15 cellular contexts compared by ENCODE assay signal in the genomic region with DNA sequence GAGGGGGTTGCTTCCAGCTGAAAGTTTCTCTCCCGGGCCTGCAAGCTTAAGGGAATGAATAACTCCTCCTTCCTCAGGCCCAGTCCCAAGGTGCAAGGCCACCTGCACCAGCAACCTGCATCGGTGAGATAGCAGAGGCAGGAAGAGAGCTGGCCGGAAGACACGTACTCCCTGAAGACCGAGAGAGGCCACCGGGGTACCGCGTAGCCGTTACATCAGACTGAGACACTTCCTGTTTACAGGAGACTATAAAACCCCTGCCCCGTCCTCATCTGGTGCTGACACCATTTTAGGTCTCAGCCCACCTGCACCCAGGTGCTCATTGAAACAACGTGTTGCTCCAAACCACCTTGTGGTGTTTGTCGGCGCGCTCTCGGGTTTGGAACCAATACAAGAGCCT. TPM values are rescaled to one million over a fixed set of nuclear protein-coding genes. Genes with fewer than 3 reads are reported as not detected.
A peak's percentile ranks its signal among the peaks of the same experiment; 100 is the strongest.
DNase-seq lines count a peak whose midpoint lies in the region; ATAC-seq lines count a peak whose summit lies in the region.
"Had no signal": no experiment of that assay in that cellular context is flagged by ENCODE, and none has a peak within 500 bp of the region (broad histone marks: within the 10 kb centered on the region; RNA-seq: fewer than 3 reads in every experiment).

No MANE protein-coding gene starts in this region.

- peaks cover 0 to 2% of the 10 kb centered on the region in 2 donors for H3K9me3 ChIP-seq in neuronal stem cell (replicated peaks in 1 of 2; ENCODE audit: control insufficient read depth in 2 of 2, insufficient read depth in 1 of 2, low read depth in 1 of 2, low read length in 2 of 2)
- H3K9me3 ChIP-seq: right atrium auricular region, tibial artery had no signal

- no peak overlapping the region for H2BK120ac ChIP-seq in neuronal stem cell (ENCODE audit: low read depth, low read length)

- H3K4me3 Mint-ChIP-seq in T-helper 1 cell treated with Interleukin-12 subunit alpha and Interleukin-12 subunit beta and Interleukin-4 antibody, amounts not matched to agents 30 μg/mL and 1 μg/mL, for 36 hours: no peak overlapping the region

- peaks cover 6% of the 10 kb centered on the region for H3K9me3 Mint-ChIP-seq in T-helper 1 cell treated with Interleukin-12 subunit alpha and Interleukin-12 subunit beta and Interleukin-4 antibody, amounts not matched to agents 30 μg/mL and 1 μg/mL, for 36 hours

- H2BK15ac ChIP-seq in neuronal stem cell (ENCODE audit: low read length): no peak overlapping the region

- no peak overlapping the region for H3K4me2 ChIP-seq in neuronal stem cell (ENCODE audit: insufficient read depth, low read length, poor library complexity, severe bottlenecking)

- H3K4ac ChIP-seq in neuronal stem cell (ENCODE audit: low read length): no peak overlapping the region

- no peak overlapping the region for H3K23ac ChIP-seq in neuronal stem cell (ENCODE audit: low read depth, low read length, poor library complexity)

- H2AK5ac ChIP-seq in neuronal stem cell (ENCODE audit: low read depth, low read length): no peak overlapping the region

- ATAC-seq in HG03442 (IDR thresholded peaks at IDR 0.05; ENCODE audit: unreplicated experiment): no peak
- no peak for ATAC-seq in GM18498 (IDR thresholded peaks at IDR 0.05; ENCODE audit: unreplicated experiment)
- ATAC-seq: PC-3 had no signal

- no peaks in the 10 kb centered on the region for H3K4me1 ChIP-seq in neuronal stem cell (ENCODE audit: control insufficient read depth in 2 of 2, insufficient read depth in 1 of 2, low read depth in 1 of 2, low read length in 2 of 2)
- H3K4me1 ChIP-seq: right atrium auricular region, tibial artery had no signal

- H4K91ac ChIP-seq in neuronal stem cell (ENCODE audit: low read depth, low read length, poor library complexity): no peak overlapping the region

- H3K4me3 ChIP-seq in neuronal stem cell (ENCODE audit: low read length in 2 of 2): no peak overlapping the region
- H3K4me3 ChIP-seq: coronary artery, right atrium auricular region, tibial artery had no signal

- peak overlapping the region; percentile 79 for H3K27ac Mint-ChIP-seq in T-helper 1 cell treated with Interleukin-12 subunit alpha and Interleukin-12 subunit beta and Interleukin-4 antibody, amounts not matched to agents 30 μg/mL and 1 μg/mL, for 36 hours

- DNase-seq in activated CD4-positive, alpha-beta T cell treated with anti-CD3 and anti-CD28 coated beads for 48 hours: peak; percentile 21
- DNase-seq in activated CD4-positive, alpha-beta T cell treated with anti-CD3 and anti-CD28 coated beads for 4 hours: no peak
- DNase-seq in activated T-helper 9 cell treated with anti-CD3 and anti-CD28 coated beads, Interleukin-2, amount 50 U/mL, for 16 hours (ENCODE audit: low read depth): peak; percentile 9
- DNase-seq in neuronal stem cell (ENCODE audit: low spot score) (no peak), NOMO-1 treated with dmso at 0.1 percent for 144 hours (lab: John Stamatoyannopoulos, UW; ENCODE audit: unreplicated experiment) (no peak)
- DNase-seq: DMS153, NCI-H2171 treated with DMSO at 0.1 percent for 48 hours, PC-3, tibial artery had no signal

- peaks cover 0 to 6% (median 0%) of the 10 kb centered on the region in 3 experiments for H3K27me3 ChIP-seq in neuronal stem cell (ENCODE audit: control insufficient read depth in 3 of 3, insufficient read depth in 3 of 3, low read depth in 1 of 3, low read length in 3 of 3)
- H3K27me3 ChIP-seq: right atrium auricular region had no signal

- peak overlapping the region; percentile 86 for H4K8ac ChIP-seq in neuronal stem cell (ENCODE audit: low read depth, low read length)

- no peak overlapping the region for H3K14ac ChIP-seq in neuronal stem cell (ENCODE audit: low read length)

- H3K18ac ChIP-seq in neuronal stem cell (ENCODE audit: low read length): no peak overlapping the region

- no peaks in the 10 kb centered on the region for H3K36me3 ChIP-seq in neuronal stem cell (replicated peaks in 1 of 2; ENCODE audit: control insufficient read depth in 2 of 2, insufficient read depth in 2 of 2, low read length in 2 of 2)
- H3K36me3 ChIP-seq: right atrium auricular region, tibial artery had no signal

- H3K36me3 Mint-ChIP-seq in T-helper 1 cell treated with Interleukin-12 subunit alpha and Interleukin-12 subunit beta and Interleukin-4 antibody, amounts not matched to agents 30 μg/mL and 1 μg/mL, for 36 hours (ENCODE audit: low read depth): peaks cover 6% of the 10 kb centered on the region

- H3K27me3 Mint-ChIP-seq in T-helper 1 cell treated with Interleukin-12 subunit alpha and Interleukin-12 subunit beta and Interleukin-4 antibody, amounts not matched to agents 30 μg/mL and 1 μg/mL, for 36 hours (ENCODE audit: low read depth): peaks cover 19% of the 10 kb centered on the region

- H2AFZ ChIP-seq in neuronal stem cell (ENCODE audit: low read length): no peak overlapping the region

- peaks cover 24% of the 10 kb centered on the region for H3K4me1 Mint-ChIP-seq in T-helper 1 cell treated with Interleukin-12 subunit alpha and Interleukin-12 subunit beta and Interleukin-4 antibody, amounts not matched to agents 30 μg/mL and 1 μg/mL, for 36 hours (ENCODE audit: low read depth)

- no peak overlapping the region for H2BK5ac ChIP-seq in neuronal stem cell (ENCODE audit: low read length)

- WGBS in neuronal stem cell (ENCODE audit: extremely low coverage in 2 of 2, insufficient read length in 2 of 2, insufficient replicate concordance in 1 of 2), 2 donors: no CpG with 5 or more reads among the region's 15 CpGs

- H2BK12ac ChIP-seq in neuronal stem cell (ENCODE audit: low read length): no peak overlapping the region

- H3K79me1 ChIP-seq in neuronal stem cell (ENCODE audit: low read depth, low read length): no peaks in the 10 kb centered on the region

- no peak overlapping the region for H3K27ac ChIP-seq in neuronal stem cell (replicated peaks; ENCODE audit: low read length)
- H3K27ac ChIP-seq: coronary artery, HL-60, right atrium auricular region, tibial artery had no signal

- no peak overlapping the region for H3K9ac ChIP-seq in neuronal stem cell (ENCODE audit: low read depth, low read length, poor library complexity)

RNA-seq across cellular contexts. Expression of gene PRNP, which starts 25.1 kb away (rescaled TPM):
- 7.3 TPM for polyA plus RNA-seq in neuronal stem cell (2013, experiment 1 of 2)
- 7.2 TPM for polyA plus RNA-seq in neuronal stem cell (2013, experiment 2 of 2)

Comparison
In these comparisons a context has a peak if more than half of its experiments do, and no peak if none do; other contexts are left out.
1. DNase-seq: peak in activated CD4-positive, alpha-beta T cell treated with anti-CD3 and anti-CD28 coated beads for 48 hours (single experiment) and activated T-helper 9 cell treated with anti-CD3 and anti-CD28 coated beads, Interleukin-2, amount 50 U/mL, for 16 hours (single experiment); none in activated CD4-positive, alpha-beta T cell treated with anti-CD3 and anti-CD28 coated beads for 4 hours (0 of 2), neuronal stem cell (single experiment) and NOMO-1 treated with dmso at 0.1 percent for 144 hours (single experiment).